In the genomic region with DNA sequence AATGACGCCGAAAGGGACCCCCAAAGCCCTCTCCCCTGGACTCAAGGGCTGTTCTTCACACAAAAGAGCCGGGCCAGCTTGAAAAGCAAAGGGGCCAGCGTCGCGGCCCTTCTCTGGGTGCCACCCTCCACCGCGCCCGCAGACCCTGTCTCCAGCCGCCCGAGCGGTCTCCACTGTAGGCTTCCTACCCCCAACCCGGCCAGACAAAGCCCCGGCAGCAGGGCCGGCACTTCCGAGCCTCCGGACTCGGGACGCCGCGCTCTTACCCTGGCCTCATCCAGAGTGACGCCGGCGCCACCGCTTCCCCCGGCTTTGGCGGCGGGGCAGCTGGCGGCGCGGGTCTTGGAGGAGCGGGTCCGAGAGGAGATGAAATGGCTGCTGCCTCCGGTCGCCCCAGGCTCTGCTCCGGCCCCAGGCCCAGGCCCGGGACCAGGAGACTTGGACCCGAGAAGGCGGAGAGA, we compare ENCODE assay signal across 8 cellular contexts. TPM values are rescaled to one million over a fixed set of nuclear protein-coding genes. Genes with fewer than 3 reads are reported as not detected.
DNase-seq lines count a peak whose midpoint lies in the region; ATAC-seq and TF ChIP-seq lines count a peak whose summit lies in the region.

No MANE protein-coding gene starts in this region.

- H3K9me3 Mint-ChIP-seq in immature natural killer cell, result no peaks in the 10 kb centered on the region

- no peak for TF ChIP-seq CTCF in astrocyte of the spinal cord (IDR thresholded peaks at IDR 0.05; ENCODE audit: low read depth, low read length)

- DNase-seq in activated T-cell treated with anti-CD3 and anti-CD28 coated beads for 1 hour (ENCODE audit: low read depth) (peak; percentile 10), RPMI8226 (peak; percentile 51), astrocyte of the spinal cord (ENCODE audit: low read depth, low spot score) (no peak), immature natural killer cell (no peak), retina (no peak)
- no peak for DNase-seq in activated T-cell treated with anti-CD3 and anti-CD28 coated beads, Interleukin-2, amount 50 U/mL, for 1 hour
- peak; percentile 35 for DNase-seq in stimulated activated CD4-positive, alpha-beta T cell treated with anti-CD3 and anti-CD28 coated beads, Interleukin-12 subunit alpha, Interleukin-12 subunit beta, amount 100 ng/mL, for 4 hours

- H3K27me3 Mint-ChIP-seq in immature natural killer cell (ENCODE audit: low read depth in 3 of 3), result peaks cover 16 to 18% (median 18%) of the 10 kb centered on the region in 3 donors

- peak overlapping the region; percentile 74 for H3K4me3 ChIP-seq in astrocyte of the spinal cord (ENCODE audit: low read depth, low read length)

- H3K4me1 Mint-ChIP-seq in immature natural killer cell, result peaks cover 46 to 63% of the 10 kb centered on the region in 2 donors

- in situ Hi-C loops in astrocyte of the spinal cord (cut with HindIII; ENCODE audit: low sequenced_read_pairs), result no loop called here

- peaks cover 0 to 5% (median 0%) of the 10 kb centered on the region in 3 donors for H3K36me3 Mint-ChIP-seq in immature natural killer cell

- H3K4me3 Mint-ChIP-seq in immature natural killer cell, result peak overlapping the region; percentile 95 to 99 (median 98)

- H3K27ac Mint-ChIP-seq in immature natural killer cell, result peak overlapping the region; percentile 97 to 100 (median 99)

- ATAC-seq in HG02973 (IDR thresholded peaks at IDR 0.05; ENCODE audit: unreplicated experiment), result peak; percentile 19

RNA-seq across cellular contexts. Expression of a gene that starts 0.6 kb away (rescaled TPM):
- polyA plus RNA-seq in immature natural killer cell, result 10 to 100 TPM in 1 of 3 donors, 1 to 10 TPM in 2; 6.0 to 17.5 (median 8.4) TPM

RNA-seq across cellular contexts. Expression of a gene that starts 13.9 kb away (rescaled TPM):
- 10 to 100 TPM; 11.3 to 16.2 (median 14.3) TPM for polyA plus RNA-seq in immature natural killer cell

Comparison
In these comparisons a context has a peak if more than half of its experiments do, and no peak if none do; other contexts are left out.
1. DNase-seq: peak in activated T-cell treated with anti-CD3 and anti-CD28 coated beads for 1 hour (single experiment), RPMI8226 (single experiment) and stimulated activated CD4-positive, alpha-beta T cell treated with anti-CD3 and anti-CD28 coated beads, Interleukin-12 subunit alpha, Interleukin-12 subunit beta, amount 100 ng/mL, for 4 hours (single experiment); none in activated T-cell treated with anti-CD3 and anti-CD28 coated beads, Interleukin-2, amount 50 U/mL, for 1 hour (single experiment), astrocyte of the spinal cord (single experiment), immature natural killer cell (0 of 3) and retina (single experiment).